In the genomic region with DNA sequence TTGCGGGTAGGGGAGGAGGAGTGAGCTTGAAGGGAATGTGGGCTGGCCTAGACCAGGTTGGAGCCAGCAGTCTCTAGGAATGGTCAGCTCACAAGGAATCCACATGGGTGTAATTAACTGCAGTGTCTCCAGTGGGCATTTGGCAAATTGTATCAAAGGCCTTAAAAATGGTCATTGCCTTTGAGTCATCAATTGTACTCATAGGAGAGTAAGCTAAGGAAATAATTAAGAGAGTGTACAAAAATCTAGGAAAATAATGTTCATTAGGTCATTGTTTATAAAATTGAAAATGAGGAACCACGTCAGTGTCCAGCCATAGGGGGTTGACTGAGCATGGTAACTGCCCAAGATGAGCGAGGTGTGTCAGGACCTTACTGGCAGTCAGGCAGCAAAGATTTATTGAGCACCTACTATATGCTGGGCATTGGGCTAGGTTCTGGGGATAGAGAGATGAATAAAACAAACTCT, we compare ENCODE assay signal across 13 cellular contexts. TPM values are rescaled to one million over a fixed set of nuclear protein-coding genes. Genes with fewer than 3 reads are reported as not detected.
A peak's percentile ranks its signal among the peaks of the same experiment; 100 is the strongest.
DNase-seq lines count a peak whose midpoint lies in the region; ATAC-seq, FAIRE-seq and TF ChIP-seq lines count a peak whose summit lies in the region.
"Had no signal": no experiment of that assay in that cellular context is flagged by ENCODE, and none has a peak within 500 bp of the region (broad histone marks: within the 10 kb centered on the region; RNA-seq: fewer than 3 reads in every experiment).

No MANE protein-coding gene starts in this region.

- in situ Hi-C loops in HAP-1 (cut with MboI; ENCODE audit: low sequenced_read_pairs) = loop anchor here (10.0 kb wide), 1 partner anchor 455 kb away; no protein-coding TSS in a partner anchor

- H3K27me3 ChIP-seq in CD4-positive, alpha-beta memory T cell (ENCODE audit: insufficient read depth, low read length) = no peaks in the 10 kb centered on the region
- H3K27me3 ChIP-seq in left ventricle myocardium inferior (ENCODE audit: low read depth) (no peaks in the 10 kb centered on the region), HAP-1 (ENCODE audit: low read depth) (no peaks in the 10 kb centered on the region)

- peak overlapping the region in 4 of 7 donors; percentile 3 to 72 (median 24) for H3K27ac Mint-ChIP-seq in CD4-positive, alpha-beta memory T cell
- no peak overlapping the region for H3K27ac Mint-ChIP-seq in activated CD4-positive, alpha-beta T cell treated with anti-CD3 and anti-CD28 coated beads, Interleukin-2, amount 10 ng/mL, durations not matched to agents 7 days and 5 days
- H3K27ac Mint-ChIP-seq: activated T-cell treated with anti-CD3 and anti-CD28 coated beads, Interleukin-2, amount 50 U/mL, for 72 hours had no signal

- H3K4me3 ChIP-seq in CD4-positive, alpha-beta memory T cell (ENCODE audit: low read length in 2 of 2) = no peak overlapping the region
- no peak overlapping the region for H3K4me3 ChIP-seq in left ventricle myocardium inferior
- H3K4me3 ChIP-seq in HAP-1 = no peak overlapping the region
- H3K4me3 ChIP-seq: lower lobe of right lung had no signal

- no peak for TF ChIP-seq CTCF in left ventricle myocardium inferior (IDR thresholded peaks at IDR 0.05; ENCODE audit: borderline replicate concordance)

- POLR2A ChIA-PET in CD4-positive, alpha-beta memory T cell (lab: Charles Lee; ENCODE audit: partially characterized antibody) = interaction anchor here (2.0 kb wide), 1 partner anchor 159 kb away, joined by 5 read pairs; a partner anchor contains a TSS
- POLR2A ChIA-PET in activated CD4-positive, alpha-beta T cell treated with anti-CD3 and anti-CD28 coated beads, Interleukin-2, amount 10 ng/mL, durations not matched to agents 7 days and 5 days (lab: Charles Lee) = no interaction called here

- peaks cover 18 to 36% of the 10 kb centered on the region in 2 donors for H3K36me3 Mint-ChIP-seq in CD4-positive, alpha-beta memory T cell
- no peaks in the 10 kb centered on the region for H3K36me3 Mint-ChIP-seq in activated CD4-positive, alpha-beta T cell treated with anti-CD3 and anti-CD28 coated beads, Interleukin-2, amount 10 ng/mL, durations not matched to agents 7 days and 5 days (ENCODE audit: low read depth)

- no peak for FAIRE-seq in RCC 7860 (lab: Jason Lieb, UNC)

- CTCF ChIA-PET in CD4-positive, alpha-beta memory T cell (lab: Charles Lee; ENCODE audit: partially characterized antibody) = interaction anchor here (1.3 to 20.5 kb wide), 4 partner anchors 157 to 220 kb away, joined by 3 to 547 read pairs (median 16); no protein-coding TSS in a partner anchor
- CTCF ChIA-PET in activated CD4-positive, alpha-beta T cell treated with anti-CD3 and anti-CD28 coated beads, Interleukin-2, amount 10 ng/mL, durations not matched to agents 7 days and 5 days (lab: Charles Lee) = interaction anchor here (1.5 to 2.4 kb wide), 3 partner anchors 209 to 214 kb away, joined by 3 to 9 read pairs (median 4); no protein-coding TSS in a partner anchor

- no peak for ATAC-seq in GM19463 (IDR thresholded peaks at IDR 0.05; ENCODE audit: unreplicated experiment)
- ATAC-seq: activated T-cell treated with anti-CD3 and anti-CD28 coated beads, Interleukin-2, amount 50 U/mL, for 72 hours; lower lobe of right lung had no signal

- H3K4me3 Mint-ChIP-seq in CD4-positive, alpha-beta memory T cell = no peak overlapping the region
- no peak overlapping the region for H3K4me3 Mint-ChIP-seq in activated CD4-positive, alpha-beta T cell treated with anti-CD3 and anti-CD28 coated beads, Interleukin-2, amount 10 ng/mL, durations not matched to agents 7 days and 5 days
- H3K4me3 Mint-ChIP-seq: activated T-cell treated with anti-CD3 and anti-CD28 coated beads, Interleukin-2, amount 50 U/mL, for 72 hours had no signal

- H3K27me3 Mint-ChIP-seq in CD4-positive, alpha-beta memory T cell = no peaks in the 10 kb centered on the region
- no peaks in the 10 kb centered on the region for H3K27me3 Mint-ChIP-seq in activated CD4-positive, alpha-beta T cell treated with anti-CD3 and anti-CD28 coated beads, Interleukin-2, amount 10 ng/mL, durations not matched to agents 7 days and 5 days

- no peak for DNase-seq in CD4-positive, alpha-beta memory T cell
- DNase-seq in RCC 7860 (ENCODE audit: low spot score) (peak; percentile 50), dermis blood vessel endothelial cell (peak; percentile 76), non-pigmented ciliary epithelial cell (ENCODE audit: low read depth) (peak; percentile 78), left ventricle myocardium inferior (no peak), HAP-1 (ENCODE audit: low spot score in 2 of 2) (no peak)
- DNase-seq in activated CD4-positive, alpha-beta T cell treated with anti-CD3 and anti-CD28 coated beads, Interleukin-2, amount 10 ng/mL, durations not matched to agents 7 days and 5 days = no peak
- DNase-seq: activated T-cell treated with anti-CD3 and anti-CD28 coated beads, Interleukin-2, amount 50 U/mL, for 72 hours; hypothalamus; lower lobe of right lung; NCI-H146; NCI-H510A treated with DMSO at 0.1 percent for 48 hours had no signal

- H3K4me1 ChIP-seq in CD4-positive, alpha-beta memory T cell (ENCODE audit: insufficient read depth, low read length) = peaks cover 4% of the 10 kb centered on the region
- H3K4me1 ChIP-seq in left ventricle myocardium inferior = peaks cover 25% of the 10 kb centered on the region
- H3K4me1 ChIP-seq in HAP-1 = peaks cover under 1% of the 10 kb centered on the region

- no peak overlapping the region for H3K27ac ChIP-seq in CD4-positive, alpha-beta memory T cell (ENCODE audit: low read depth, low read length)
- no peak overlapping the region for H3K27ac ChIP-seq in left ventricle myocardium inferior (replicated peaks)

- H3K36me3 ChIP-seq in CD4-positive, alpha-beta memory T cell (ENCODE audit: insufficient read depth, low read length) = peaks cover 16% of the 10 kb centered on the region
- H3K36me3 ChIP-seq in left ventricle myocardium inferior = peaks cover 25% of the 10 kb centered on the region
- peaks cover 8% of the 10 kb centered on the region for H3K36me3 ChIP-seq in HAP-1 (replicated peaks)

- peaks cover 6 to 8% (median 6%) of the 10 kb centered on the region in 4 donors for H3K4me1 Mint-ChIP-seq in CD4-positive, alpha-beta memory T cell
- peaks cover 2% of the 10 kb centered on the region for H3K4me1 Mint-ChIP-seq in activated CD4-positive, alpha-beta T cell treated with anti-CD3 and anti-CD28 coated beads, Interleukin-2, amount 10 ng/mL, durations not matched to agents 7 days and 5 days

- H3K9me3 ChIP-seq in CD4-positive, alpha-beta memory T cell (ENCODE audit: control insufficient read depth in 1 of 2, low read length in 2 of 2) = no peaks in the 10 kb centered on the region
- no peaks in the 10 kb centered on the region for H3K9me3 ChIP-seq in left ventricle myocardium inferior (replicated peaks)
- no peaks in the 10 kb centered on the region for H3K9me3 ChIP-seq in HAP-1
- H3K9me3 ChIP-seq: lower lobe of right lung had no signal

- intact Hi-C loops in CD4-positive, alpha-beta memory T cell (cut with micrococcal nuclease) = loop anchor here (10.0 kb wide), 1 partner anchor 95 kb away; a partner anchor contains a TSS
- intact Hi-C loops in left ventricle myocardium inferior (cut with micrococcal nuclease) = no loop called here

- H3K9me3 Mint-ChIP-seq in CD4-positive, alpha-beta memory T cell = no peaks in the 10 kb centered on the region
- no peaks in the 10 kb centered on the region for H3K9me3 Mint-ChIP-seq in activated CD4-positive, alpha-beta T cell treated with anti-CD3 and anti-CD28 coated beads, Interleukin-2, amount 10 ng/mL, durations not matched to agents 7 days and 5 days
- H3K9me3 Mint-ChIP-seq: activated T-cell treated with anti-CD3 and anti-CD28 coated beads, Interleukin-2, amount 50 U/mL, for 72 hours had no signal

RNA-seq across cellular contexts. Expression of a gene that starts 29.8 kb away (rescaled TPM):
- total RNA-seq in CD4-positive, alpha-beta memory T cell = 10 to 100 TPM in 1 of 2 experiments, 1 to 10 TPM in 1; 9.6 to 13.3 TPM
- 10 to 100 TPM; 37.8 TPM for polyA plus RNA-seq in CD4-positive, alpha-beta memory T cell
- total RNA-seq in dermis blood vessel endothelial cell (28.4 and 31.4 TPM in 2 replicates), left ventricle myocardium inferior (27.2 TPM)
- 10 to 100 TPM; 39.9 to 44.3 TPM for total RNA-seq in activated CD4-positive, alpha-beta T cell treated with anti-CD3 and anti-CD28 coated beads, Interleukin-2, amount 10 ng/mL, durations not matched to agents 7 days and 5 days

RNA-seq across cellular contexts. Expression of a gene that starts 54.2 kb away (rescaled TPM):
- total RNA-seq in CD4-positive, alpha-beta memory T cell = 100 to 1,000 TPM; 158 TPM
- 100 to 1,000 TPM; 450 to 559 TPM for polyA plus RNA-seq in CD4-positive, alpha-beta memory T cell
- total RNA-seq in dermis blood vessel endothelial cell = 213 and 253 TPM in 2 replicates
- 100 to 1,000 TPM; 168 to 192 TPM for total RNA-seq in activated CD4-positive, alpha-beta T cell treated with anti-CD3 and anti-CD28 coated beads, Interleukin-2, amount 10 ng/mL, durations not matched to agents 7 days and 5 days
- 208 TPM for total RNA-seq in left ventricle myocardium inferior

Comparison
In these comparisons a context has a peak if more than half of its experiments do, and no peak if none do; other contexts are left out.
1. DNase-seq: peak in RCC 7860 (single experiment), dermis blood vessel endothelial cell (single experiment) and non-pigmented ciliary epithelial cell (single experiment); none in CD4-positive, alpha-beta memory T cell (0 of 5), activated CD4-positive, alpha-beta T cell treated with anti-CD3 and anti-CD28 coated beads, Interleukin-2, amount 10 ng/mL, durations not matched to agents 7 days and 5 days (single experiment), left ventricle myocardium inferior (single experiment) and HAP-1 (0 of 2).